1 cellular context compared by ENCODE assay signal in the genomic region with DNA sequence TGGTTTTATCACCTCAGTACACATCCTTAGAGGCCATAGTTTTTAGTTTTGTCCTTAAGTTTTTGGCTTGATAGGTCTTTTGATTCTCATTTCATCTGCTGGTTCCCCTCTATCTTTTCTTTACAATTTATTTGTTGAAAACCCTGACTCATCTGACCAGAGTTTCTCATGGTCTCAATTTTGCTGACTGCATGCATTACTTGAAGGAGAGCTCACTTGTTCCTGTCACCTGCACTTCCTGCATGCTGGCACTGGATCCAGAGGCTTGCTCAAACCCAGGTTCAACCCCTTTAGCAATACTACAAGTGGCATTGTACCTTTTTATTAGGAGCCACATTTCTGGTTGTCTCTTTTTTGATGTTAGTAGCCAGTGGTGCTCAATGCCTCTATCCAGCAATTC.
TF ChIP-seq lines count a peak whose summit lies in the region.

No MANE protein-coding gene starts in this region.

TF ChIP-seq in H1, 55 proteins besides CTCF, POLR2A, EP300 and RAD21:
- no peak for TF ChIP-seq BCL11A (IDR thresholded peaks at IDR 0.05; ENCODE audit: low read depth in 2 of 2, low read length in 2 of 2)
- no peak for TF ChIP-seq SIX5 (IDR thresholded peaks at IDR 0.05; ENCODE audit: low read depth, low read length)
- TF ChIP-seq CHD2 (IDR thresholded peaks at IDR 0.05; ENCODE audit: low read length), result no peak
- no peak for TF ChIP-seq PHF8 (conservative IDR thresholded peaks at IDR 0.05; ENCODE audit: low read depth, low read length)
- TF ChIP-seq RNF2 (IDR thresholded peaks at IDR 0.05; ENCODE audit: borderline replicate concordance, low read depth, low read length, missing control alignments, poor library complexity, severe bottlenecking), result no peak
